In the genomic region with DNA sequence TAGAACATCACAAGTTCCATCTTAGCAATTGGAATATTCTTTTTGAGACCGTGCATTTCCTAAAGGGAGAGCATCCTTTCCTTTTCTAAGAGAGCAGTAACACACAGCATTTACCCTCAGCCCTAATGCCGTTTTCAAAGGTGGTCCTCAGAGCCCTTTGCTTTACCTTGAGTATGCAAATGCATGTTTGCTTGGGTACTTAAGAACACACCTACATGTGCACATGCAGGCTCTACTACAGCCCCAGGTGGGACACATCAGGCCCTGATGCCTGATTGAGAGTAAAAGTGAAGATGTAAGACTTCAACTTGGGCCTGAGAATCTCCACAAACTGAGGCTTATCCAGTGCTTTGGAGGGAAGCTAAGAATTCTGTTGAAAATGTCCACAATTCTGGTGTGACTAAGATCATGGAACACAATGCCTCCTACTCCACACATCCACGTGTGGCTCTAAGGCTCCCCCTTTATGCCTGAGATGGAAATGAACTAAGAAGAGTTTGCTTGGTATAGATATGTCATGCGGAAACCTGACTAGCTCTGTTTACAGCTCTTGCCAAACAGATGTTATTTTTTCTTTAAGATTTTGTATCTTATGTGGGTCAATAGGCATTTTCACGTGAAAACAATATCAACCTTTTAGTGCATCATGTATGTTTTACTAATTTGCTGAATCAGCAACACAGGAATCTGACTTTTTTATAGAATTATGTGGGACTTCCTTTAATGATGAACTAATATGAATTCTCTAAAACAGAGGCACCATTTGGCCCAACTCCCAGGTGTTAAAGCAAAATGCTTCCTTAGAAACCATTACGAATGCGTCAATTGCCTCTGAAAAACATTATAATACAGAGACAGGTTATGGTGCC, we compare ENCODE assay signal across 10 cellular contexts. TPM values are rescaled to one million over a fixed set of nuclear protein-coding genes. Genes with fewer than 3 reads are reported as not detected.
DNase-seq lines count a peak whose midpoint lies in the region; ATAC-seq, FAIRE-seq and TF ChIP-seq lines count a peak whose summit lies in the region.
"Had no signal": no experiment of that assay in that cellular context is flagged by ENCODE, and none has a peak within 500 bp of the region (broad histone marks: within the 10 kb centered on the region; RNA-seq: fewer than 3 reads in every experiment).

No MANE protein-coding gene starts in this region.

- 58 to 72% (median 65%) methylated on average over 7 of the region's 7 CpGs for WGBS in heart left ventricle, 4 donors

- H3K4me1 ChIP-seq in heart left ventricle (peaks cover 0 to 49% (median 11%) of the 10 kb centered on the region in 12 donors), Peyer's patch (no peaks in the 10 kb centered on the region), uterus (no peaks in the 10 kb centered on the region), lower lobe of right lung (no peaks in the 10 kb centered on the region)
- H3K4me1 ChIP-seq: SJSA1 had no signal

- no peak overlapping the region for H3K4me3 ChIP-seq in heart left ventricle
- H3K4me3 ChIP-seq in Peyer's patch = no peak overlapping the region
- no peak overlapping the region for H3K4me3 ChIP-seq in uterus
- H3K4me3 ChIP-seq in lower lobe of right lung = no peak overlapping the region
- H3K4me3 ChIP-seq: SJSA1 had no signal

- DNase-seq in heart left ventricle (no peak), Right ventricle myocardium superior (no peak), Peyer's patch (no peak), fibroblast of the conjunctiva (ENCODE audit: low read depth) (peak; percentile 56), uterus (no peak), lower lobe of right lung (no peak), urothelium cell line (ENCODE audit: low spot score) (no peak)

- H3K27me3 ChIP-seq in heart left ventricle (no peaks in the 10 kb centered on the region), Peyer's patch (no peaks in the 10 kb centered on the region), uterus (no peaks in the 10 kb centered on the region), lower lobe of right lung (ENCODE audit: low read depth) (no peaks in the 10 kb centered on the region)
- H3K27me3 ChIP-seq: SJSA1 had no signal

- H3K27ac ChIP-seq in heart left ventricle (peak overlapping the region in 4 of 12 donors; percentile 17 to 47 (median 34)), Peyer's patch (no peak overlapping the region), uterus (peak overlapping the region in 1 of 2 donors; percentile 61), lower lobe of right lung (no peak overlapping the region)
- H3K27ac ChIP-seq: SJSA1 had no signal

- intact Hi-C loops in heart left ventricle (cut with DNase I) (loop anchor here in 9 of 10 donors (2.0 to 10.0 kb wide), 9 partner anchors 36 to 403 kb away; no protein-coding TSS in a partner anchor), Right ventricle myocardium superior (cut with DNase I) (no loop called here), uterus (cut with DNase I; ENCODE audit: low total_unique reads) (no loop called here), lower lobe of right lung (cut with DNase I) (no loop called here)

- H3K36me3 ChIP-seq in heart left ventricle (peaks cover 0 to 60% (median 10%) of the 10 kb centered on the region in 9 donors), Peyer's patch (no peaks in the 10 kb centered on the region), uterus (no peaks in the 10 kb centered on the region), lower lobe of right lung (no peaks in the 10 kb centered on the region)
- H3K36me3 ChIP-seq: SJSA1 had no signal

- TF ChIP-seq CTCF in heart left ventricle (IDR thresholded peaks at IDR 0.05) (peak; percentile 27 to 66 (median 50)), Peyer's patch (IDR thresholded peaks at IDR 0.05) (peak in 4 of 6 experiments; percentile 21 to 42 (median 36)), uterus (IDR thresholded peaks at IDR 0.05) (peak; percentile 39 to 75 (median 48)), lower lobe of right lung (IDR thresholded peaks at IDR 0.05) (no peak)

- no peak for FAIRE-seq in urothelium cell line (lab: Jason Lieb, UNC)
- FAIRE-seq: G401.6 had no signal

- no peaks in the 10 kb centered on the region for H3K9me3 ChIP-seq in heart left ventricle
- no peaks in the 10 kb centered on the region for H3K9me3 ChIP-seq in Peyer's patch
- H3K9me3 ChIP-seq in uterus = no peaks in the 10 kb centered on the region
- H3K9me3 ChIP-seq in lower lobe of right lung = no peaks in the 10 kb centered on the region
- H3K9me3 ChIP-seq: SJSA1 had no signal

- TF ChIP-seq POLR2A in heart left ventricle (IDR thresholded peaks at IDR 0.05) (no peak), Peyer's patch (IDR thresholded peaks at IDR 0.05) (no peak), uterus (IDR thresholded peaks at IDR 0.05) (no peak)

- ATAC-seq in heart left ventricle (peak in 3 of 4 donors; percentile 59 to 75 (median 73)), Right ventricle myocardium superior (ENCODE audit: poor library complexity) (no peak), GM18909 (IDR thresholded peaks at IDR 0.05; ENCODE audit: poor library complexity, unreplicated experiment) (no peak), lower lobe of right lung (no peak)

RNA-seq across cellular contexts. Expression of gene SLC2A8, which starts 48.9 kb away (rescaled TPM):
- 10 to 100 TPM; 12.1 to 25.0 (median 14.9) TPM for total RNA-seq in heart left ventricle
- 10 to 100 TPM; 15.6 to 22.1 TPM for polyA plus RNA-seq in heart left ventricle
- total RNA-seq in Right ventricle myocardium superior = 16.6 TPM
- 10 to 100 TPM in 3 of 4 donors, 1 to 10 TPM in 1; 7.4 to 58.1 (median 42.9) TPM for total RNA-seq in Peyer's patch
- total RNA-seq in uterus = 10 to 100 TPM in 2 of 4 donors, 1 to 10 TPM in 2; 1.8 to 45.1 (median 10.5) TPM
- total RNA-seq in lower lobe of right lung = 18.5 TPM

Comparison
In these comparisons a context has a peak if more than half of its experiments do, and no peak if none do; other contexts are left out.
1. ATAC-seq: peak in heart left ventricle (3 of 4); none in Right ventricle myocardium superior (single experiment), GM18909 (single experiment) and lower lobe of right lung (0 of 2).
2. intact Hi-C loops: an anchor here in heart left ventricle (2.0 to 10.0 kb wide); none called in Right ventricle myocardium superior, uterus and lower lobe of right lung.